In genomic region chr14:23284654-23285529, GRCh38 we compare ENCODE assay signal across 9 cellular contexts. TPM values are rescaled to one million over a fixed set of nuclear protein-coding genes. Genes with fewer than 3 reads are reported as not detected.
DNase-seq lines count a peak whose midpoint lies in the region; ATAC-seq, FAIRE-seq and TF ChIP-seq lines count a peak whose summit lies in the region.
"Had no signal": no experiment of that assay in that cellular context is flagged by ENCODE, and none has a peak within 500 bp of the region (broad histone marks: within the 10 kb centered on the region; RNA-seq: fewer than 3 reads in every experiment).

No MANE protein-coding gene starts in this region.

- no peaks in the 10 kb centered on the region for H3K27me3 Mint-ChIP-seq in activated CD4-positive, alpha-beta T cell treated with anti-CD3 and anti-CD28 coated beads, Interleukin-2, amount 10 ng/mL, durations not matched to agents 7 days and 5 days

- H3K14ac ChIP-seq in trophoblast cell (ENCODE audit: low read length), result peak overlapping the region; percentile 59

- peaks cover 7% of the 10 kb centered on the region for H3K79me2 ChIP-seq in trophoblast cell (ENCODE audit: control insufficient read depth, insufficient read depth, low read length, poor library complexity)

- peaks cover 32% of the 10 kb centered on the region for H3K4me1 Mint-ChIP-seq in activated CD4-positive, alpha-beta T cell treated with anti-CD3 and anti-CD28 coated beads, Interleukin-2, amount 10 ng/mL, durations not matched to agents 7 days and 5 days

- no peaks in the 10 kb centered on the region for H3K9me3 ChIP-seq in trophoblast cell (ENCODE audit: insufficient read depth, low read depth, low read length)

- H3K4me3 ChIP-seq in AG04449 (ENCODE audit: low read depth, low read length) (peak overlapping the region; percentile 83), fibroblast of villous mesenchyme (ENCODE audit: low read depth, low read length) (peak overlapping the region; percentile 93), trophoblast cell (ENCODE audit: low read depth, low read length) (peak overlapping the region; percentile 91)

- peak; percentile 82 for FAIRE-seq in GM19239 (lab: Jason Lieb, UNC)

- WGBS in trophoblast cell (ENCODE audit: extremely low coverage, insufficient coverage, insufficient read length), result no CpG with 5 or more reads among the region's 9 CpGs

- peak overlapping the region; percentile 71 for H4K91ac ChIP-seq in trophoblast cell (ENCODE audit: low read depth, low read length)

- H2AK5ac ChIP-seq in trophoblast cell (ENCODE audit: low read length), result no peak overlapping the region

- TF ChIP-seq CTCF in AG04449 (IDR thresholded peaks at IDR 0.05; ENCODE audit: insufficient read depth, low read length, missing control alignments) (no peak), fibroblast of villous mesenchyme (IDR thresholded peaks at IDR 0.05; ENCODE audit: insufficient read depth, low read depth, low read length) (no peak)

- ATAC-seq in HG03045 (IDR thresholded peaks at IDR 0.05; ENCODE audit: unreplicated experiment), result no peak

- H3K4me2 ChIP-seq in trophoblast cell (ENCODE audit: low read length), result peak overlapping the region; percentile 75

- H3K36me3 Mint-ChIP-seq in activated CD4-positive, alpha-beta T cell treated with anti-CD3 and anti-CD28 coated beads, Interleukin-2, amount 10 ng/mL, durations not matched to agents 7 days and 5 days (ENCODE audit: low read depth), result peaks cover 4% of the 10 kb centered on the region

- H3K36me3 ChIP-seq in trophoblast cell (ENCODE audit: control insufficient read depth in 1 of 2, insufficient read depth in 2 of 2, low read length in 2 of 2), result peaks cover 0 to 2% of the 10 kb centered on the region in 2 experiments

- H4K12ac ChIP-seq in trophoblast cell (ENCODE audit: low read depth, low read length), result peak overlapping the region; percentile 96

- H2BK5ac ChIP-seq in trophoblast cell (ENCODE audit: low read depth, low read length, poor library complexity), result peak overlapping the region; percentile 29

- H3K79me1 ChIP-seq in trophoblast cell (ENCODE audit: low read length), result peaks cover 10% of the 10 kb centered on the region

- peak overlapping the region; percentile 94 for H3K4ac ChIP-seq in trophoblast cell (ENCODE audit: low read depth, low read length)

- POLR2A ChIA-PET in AG04449 (lab: Yijun Ruan, JAX), result interaction anchor here (1.6 to 2.5 kb wide), 3 partner anchors 17 to 36 kb away, joined by 4 to 16 read pairs (median 9); partner anchors contain the start of genes BCL2L2, PABPN1 and PPP1R3E
- POLR2A ChIA-PET in activated CD4-positive, alpha-beta T cell treated with anti-CD3 and anti-CD28 coated beads, Interleukin-2, amount 10 ng/mL, durations not matched to agents 7 days and 5 days (lab: Charles Lee), result no interaction called here

- H3K23ac ChIP-seq in trophoblast cell (ENCODE audit: low read length), result no peak overlapping the region

- H3K27ac Mint-ChIP-seq in activated CD4-positive, alpha-beta T cell treated with anti-CD3 and anti-CD28 coated beads, Interleukin-2, amount 10 ng/mL, durations not matched to agents 7 days and 5 days, result peak overlapping the region; percentile 87

- H3K4me3 Mint-ChIP-seq in activated CD4-positive, alpha-beta T cell treated with anti-CD3 and anti-CD28 coated beads, Interleukin-2, amount 10 ng/mL, durations not matched to agents 7 days and 5 days, result peak overlapping the region; percentile 89

- DNase-seq in AG04449 (ENCODE audit: low read depth, low spot score) (no peak), GM19239 (ENCODE audit: insufficient read length, low spot score) (no peak), fibroblast of villous mesenchyme (ENCODE audit: low read depth) (peak; percentile 39), trophoblast cell (no peak), GDM1 (lab: John Stamatoyannopoulos, UW) (no peak)
- DNase-seq in activated CD4-positive, alpha-beta T cell treated with anti-CD3 and anti-CD28 coated beads, Interleukin-2, amount 10 ng/mL, durations not matched to agents 7 days and 5 days, result no peak
- DNase-seq in activated CD8-positive, alpha-beta memory T cell treated with anti-CD3 and anti-CD28 coated beads for 24 hours, result no peak

- CTCF ChIA-PET in AG04449 (lab: Yijun Ruan, JAX), result interaction anchor here (1.4 to 19.3 kb wide), 3 partner anchors 9 to 36 kb away, joined by 3 to 300 read pairs (median 23); partner anchors contain the start of genes BCL2L2 and PPP1R3E
- CTCF ChIA-PET in activated CD4-positive, alpha-beta T cell treated with anti-CD3 and anti-CD28 coated beads, Interleukin-2, amount 10 ng/mL, durations not matched to agents 7 days and 5 days (lab: Charles Lee), result no interaction called here

- H3K9ac ChIP-seq in trophoblast cell (ENCODE audit: low read length), result peak overlapping the region; percentile 43

- no peak overlapping the region for H2BK12ac ChIP-seq in trophoblast cell (ENCODE audit: low read length)

- H3K4me1 ChIP-seq in trophoblast cell (ENCODE audit: control insufficient read depth in 1 of 2, insufficient read depth in 2 of 2, low read length in 2 of 2), result peaks cover 3 to 5% of the 10 kb centered on the region in 2 experiments

- H4K8ac ChIP-seq in trophoblast cell (ENCODE audit: low read depth, low read length), result no peak overlapping the region

- no peaks in the 10 kb centered on the region for H3K9me3 Mint-ChIP-seq in activated CD4-positive, alpha-beta T cell treated with anti-CD3 and anti-CD28 coated beads, Interleukin-2, amount 10 ng/mL, durations not matched to agents 7 days and 5 days

- H2BK120ac ChIP-seq in trophoblast cell (ENCODE audit: insufficient read depth, low read length, poor library complexity), result no peak overlapping the region

- H2AFZ ChIP-seq in trophoblast cell (ENCODE audit: insufficient read depth, low read length, poor library complexity), result no peak overlapping the region

- no peak overlapping the region for H3K27ac ChIP-seq in trophoblast cell (ENCODE audit: low read depth, low read length)

- no peaks in the 10 kb centered on the region for H3K27me3 ChIP-seq in trophoblast cell (ENCODE audit: insufficient read depth, low read length)

- H3K18ac ChIP-seq in trophoblast cell (ENCODE audit: low read length), result peak overlapping the region; percentile 83

RNA-seq across cellular contexts. Expression of gene HOMEZ, which starts 1.0 kb away (rescaled TPM):
- 10 to 100 TPM; 11.4 TPM for total RNA-seq in activated CD4-positive, alpha-beta T cell treated with anti-CD3 and anti-CD28 coated beads, Interleukin-2, amount 10 ng/mL, durations not matched to agents 7 days and 5 days
- total RNA-seq in fibroblast of villous mesenchyme, result 4.2 and 6.0 TPM in 2 replicates
- 15.2 and 16.7 TPM in 2 replicates for polyA plus RNA-seq in trophoblast cell (2013)

RNA-seq across cellular contexts. Expression of gene PPP1R3E, which starts 17.8 kb away (rescaled TPM):
- 10 to 100 TPM; 38.6 to 49.2 TPM for total RNA-seq in activated CD4-positive, alpha-beta T cell treated with anti-CD3 and anti-CD28 coated beads, Interleukin-2, amount 10 ng/mL, durations not matched to agents 7 days and 5 days
- total RNA-seq in fibroblast of villous mesenchyme, result 3.0 and 5.8 TPM in 2 replicates
- polyA plus RNA-seq in trophoblast cell (2013), result 3.7 and 3.8 TPM in 2 replicates

RNA-seq across cellular contexts. Expression of gene BCL2L2, which starts 21.7 kb away (rescaled TPM):
- total RNA-seq in activated CD4-positive, alpha-beta T cell treated with anti-CD3 and anti-CD28 coated beads, Interleukin-2, amount 10 ng/mL, durations not matched to agents 7 days and 5 days, result 1 to 10 TPM; 1.7 to 3.2 TPM
- 17.7 and 20.7 TPM in 2 replicates for total RNA-seq in fibroblast of villous mesenchyme
- polyA plus RNA-seq in trophoblast cell (2013), result 11.3 and 11.5 TPM in 2 replicates

RNA-seq across cellular contexts. Expression of gene PABPN1, which starts 36.4 kb away (rescaled TPM):
- 100 to 1,000 TPM; 203 to 208 TPM for total RNA-seq in activated CD4-positive, alpha-beta T cell treated with anti-CD3 and anti-CD28 coated beads, Interleukin-2, amount 10 ng/mL, durations not matched to agents 7 days and 5 days
- 51.2 and 75.1 TPM in 2 replicates for total RNA-seq in fibroblast of villous mesenchyme
- 159 and 161 TPM in 2 replicates for polyA plus RNA-seq in trophoblast cell (2013)

RNA-seq across cellular contexts. Expression of gene RNF212B, which starts 47.2 kb away (rescaled TPM):
- not detected for total RNA-seq in activated CD4-positive, alpha-beta T cell treated with anti-CD3 and anti-CD28 coated beads, Interleukin-2, amount 10 ng/mL, durations not matched to agents 7 days and 5 days
- total RNA-seq in fibroblast of villous mesenchyme, result not detected in 2 replicates
- polyA plus RNA-seq in trophoblast cell (2013), result 0.05 and 0.29 TPM in 2 replicates
- total RNA-seq: pulmonary artery endothelial cell had no signal
